12 cellular contexts compared by ENCODE assay signal in genomic region chr7:129832282-129832681, GRCh38.
DNase-seq lines count a peak whose midpoint lies in the region; ATAC-seq and TF ChIP-seq lines count a peak whose summit lies in the region.
"Had no signal": no experiment of that assay in that cellular context is flagged by ENCODE, and none has a peak within 500 bp of the region (broad histone marks: within the 10 kb centered on the region; RNA-seq: fewer than 3 reads in every experiment).

No MANE protein-coding gene starts in this region.

- no peak for ATAC-seq in activated naive CD4-positive, alpha-beta T cell treated with anti-CD3 and anti-CD28 coated beads, Interleukin-2, amount 50 U/mL, for 72 hours

- H3K4me3 ChIP-seq in mammary epithelial cell (replicated peaks in 1 of 3; ENCODE audit: insufficient read depth in 1 of 3, low read depth in 2 of 3, low read length in 3 of 3) (no peak overlapping the region), tibial artery (no peak overlapping the region)
- H3K4me3 ChIP-seq: upper lobe of left lung had no signal

- peaks cover 11% of the 10 kb centered on the region for H3K4me1 Mint-ChIP-seq in activated naive CD4-positive, alpha-beta T cell treated with anti-CD3 and anti-CD28 coated beads, Interleukin-2, amount 10 ng/mL, durations not matched to agents 7 days and 5 days
- H3K4me1 Mint-ChIP-seq in mesothelial cell of epicardium = peaks cover 52% of the 10 kb centered on the region

- no peak overlapping the region for H3K4me2 ChIP-seq in mammary epithelial cell (ENCODE audit: insufficient read depth, low read depth, low read length)

- BruUV-seq in mammary epithelial cell (replicated peaks; lab: Mats Ljungman, UMichigan) = no TSS peak

- CTCF ChIA-PET in activated naive CD4-positive, alpha-beta T cell treated with anti-CD3 and anti-CD28 coated beads, Interleukin-2, amount 10 ng/mL, durations not matched to agents 7 days and 5 days (lab: Charles Lee) = no interaction called here
- CTCF ChIA-PET in mammary epithelial cell (lab: Charles Lee; ENCODE audit: low non-redundant PET) = no interaction called here

- H3K9me3 ChIP-seq in mammary epithelial cell (replicated peaks; ENCODE audit: insufficient read depth, low read length) (no peaks in the 10 kb centered on the region), tibial artery (no peaks in the 10 kb centered on the region)
- H3K9me3 ChIP-seq: upper lobe of left lung had no signal

- H3K27ac ChIP-seq in mammary epithelial cell (ENCODE audit: insufficient read depth, low read depth, low read length) (peak overlapping the region; percentile 77), tibial artery (peak overlapping the region; percentile 64 to 71)

- H3K36me3 ChIP-seq in mammary epithelial cell (ENCODE audit: insufficient read depth, low read length) = peaks cover 5% of the 10 kb centered on the region
- H3K36me3 ChIP-seq in tibial artery = peaks cover 6 to 25% (median 15%) of the 10 kb centered on the region in 3 donors

- H2AFZ ChIP-seq in mammary epithelial cell (ENCODE audit: low read depth, low read length) = no peak overlapping the region

- intact Hi-C loops in mammary epithelial cell (cut with micrococcal nuclease) (no loop called here), tibial artery (cut with DNase I; ENCODE audit: low total_unique reads) (no loop called here)

- in situ Hi-C loops in mammary epithelial cell (cut with MboI; ENCODE audit: low sequenced_read_pairs in 2 of 2) = loop anchor here (5.0 to 25.0 kb wide), 2 partner anchors 180 kb away; no protein-coding TSS in a partner anchor

- H3K79me2 ChIP-seq in mammary epithelial cell (ENCODE audit: insufficient read depth, low read length) = peaks cover 3% of the 10 kb centered on the region

- H3K27me3 ChIP-seq in mammary epithelial cell (ENCODE audit: insufficient read depth, low read length) = no peaks in the 10 kb centered on the region
- H3K27me3 ChIP-seq in tibial artery = no peaks in the 10 kb centered on the region
- H3K27me3 ChIP-seq: upper lobe of left lung had no signal

- H3K27ac Mint-ChIP-seq in activated naive CD4-positive, alpha-beta T cell treated with anti-CD3 and anti-CD28 coated beads, Interleukin-2, amount 50 U/mL, for 72 hours = peak overlapping the region; percentile 17 to 33
- no peak overlapping the region for H3K27ac Mint-ChIP-seq in activated naive CD4-positive, alpha-beta T cell treated with anti-CD3 and anti-CD28 coated beads, Interleukin-2, amount 10 ng/mL, durations not matched to agents 7 days and 5 days
- H3K27ac Mint-ChIP-seq in mesothelial cell of epicardium = peak overlapping the region; percentile 99

- dilution Hi-C loops in mammary epithelial cell (cut with HindIII; ENCODE audit: low sequenced_read_pairs) = no loop called here

- H3K9me3 Mint-ChIP-seq in activated naive CD4-positive, alpha-beta T cell treated with anti-CD3 and anti-CD28 coated beads, Interleukin-2, amount 50 U/mL, for 72 hours = no peaks in the 10 kb centered on the region
- H3K9me3 Mint-ChIP-seq in activated naive CD4-positive, alpha-beta T cell treated with anti-CD3 and anti-CD28 coated beads, Interleukin-2, amount 10 ng/mL, durations not matched to agents 7 days and 5 days = no peaks in the 10 kb centered on the region
- no peaks in the 10 kb centered on the region for H3K9me3 Mint-ChIP-seq in mesothelial cell of epicardium

- H4K20me1 ChIP-seq in mammary epithelial cell (ENCODE audit: insufficient read depth, low read length) = no peaks in the 10 kb centered on the region

- no peaks in the 10 kb centered on the region for H3K36me3 Mint-ChIP-seq in activated naive CD4-positive, alpha-beta T cell treated with anti-CD3 and anti-CD28 coated beads, Interleukin-2, amount 50 U/mL, for 72 hours
- peaks cover 11% of the 10 kb centered on the region for H3K36me3 Mint-ChIP-seq in activated naive CD4-positive, alpha-beta T cell treated with anti-CD3 and anti-CD28 coated beads, Interleukin-2, amount 10 ng/mL, durations not matched to agents 7 days and 5 days
- peaks cover 12% of the 10 kb centered on the region for H3K36me3 Mint-ChIP-seq in mesothelial cell of epicardium

- no peak overlapping the region for H3K4me3 Mint-ChIP-seq in activated naive CD4-positive, alpha-beta T cell treated with anti-CD3 and anti-CD28 coated beads, Interleukin-2, amount 10 ng/mL, durations not matched to agents 7 days and 5 days
- H3K4me3 Mint-ChIP-seq in mesothelial cell of epicardium = no peak overlapping the region

- H3K4me1 ChIP-seq in mammary epithelial cell (ENCODE audit: insufficient read depth, low read length) (peaks cover 30% of the 10 kb centered on the region), tibial artery (peaks cover 9 to 57% (median 30%) of the 10 kb centered on the region in 4 donors)

- H3K9ac ChIP-seq in mammary epithelial cell (ENCODE audit: insufficient read depth, low read length) = no peak overlapping the region

- no peak for DNase-seq in activated naive CD4-positive, alpha-beta T cell treated with anti-CD3 and anti-CD28 coated beads, Interleukin-2, amount 50 U/mL, for 72 hours (ENCODE audit: low spot score in 2 of 2)
- DNase-seq in activated naive CD4-positive, alpha-beta T cell treated with anti-CD3 and anti-CD28 coated beads, Interleukin-2, amount 10 ng/mL, durations not matched to agents 7 days and 5 days = no peak
- DNase-seq in mammary epithelial cell (no peak), mesothelial cell of epicardium (ENCODE audit: low spot score in 2 of 2, unreplicated experiment in 2 of 2) (no peak), tibial artery (no peak), NCI-H2029 treated with DMSO at 0.1 percent for 48 hours (lab: John Stamatoyannopoulos, UW) (no peak), NCI-H1105 treated with DMSO at 0.1 percent for 48 hours (lab: John Stamatoyannopoulos, UW) (no peak), GDM1 (lab: John Stamatoyannopoulos, UW) (no peak)
- DNase-seq: activated effector memory CD4-positive, alpha-beta T cell treated with anti-CD3 and anti-CD28 coated beads, Interleukin-2, amount 50 U/mL, for 16 hours; GF-D8; NK-92 treated with Interleukin-12 subunit alpha and Interleukin-12 subunit beta, amount 100 ng/mL, for 24 hours; upper lobe of left lung had no signal

- H3K27me3 Mint-ChIP-seq in activated naive CD4-positive, alpha-beta T cell treated with anti-CD3 and anti-CD28 coated beads, Interleukin-2, amount 10 ng/mL, durations not matched to agents 7 days and 5 days = peaks cover 2% of the 10 kb centered on the region
- H3K27me3 Mint-ChIP-seq in mesothelial cell of epicardium (ENCODE audit: low read depth) = no peaks in the 10 kb centered on the region

- 97% methylated on average over 4 of the region's 4 CpGs for WGBS in mammary epithelial cell (ENCODE audit: low coverage, missing lambda C conversion rate)

- no peak for TF ChIP-seq CTCF in mammary epithelial cell (conservative IDR thresholded peaks at IDR 0.05 in 1 of 2, IDR thresholded peaks at IDR 0.05 in 1 of 2; ENCODE audit: extremely low read depth in 1 of 2, insufficient read depth in 1 of 2, low read depth in 1 of 2, low read length in 2 of 2)
- TF ChIP-seq CTCF in mesothelial cell of epicardium (IDR thresholded peaks at IDR 0.05; ENCODE audit: unreplicated experiment) = no peak
- TF ChIP-seq CTCF in tibial artery (IDR thresholded peaks at IDR 0.05) = no peak
